Comparison of ENCODE assay signal across 1 cellular context in genomic region chr18:51132256-51132935, GRCh38.
TF ChIP-seq lines count a peak whose summit lies in the region.

No MANE protein-coding gene starts in this region.

TF ChIP-seq in A549, 52 proteins besides CTCF, POLR2A, EP300 and RAD21 (continued from another document):
- TF ChIP-seq ELK1 (IDR thresholded peaks at IDR 0.05; ENCODE audit: low read depth, low read length) (no peak), KDM5A (IDR thresholded peaks at IDR 0.05) (no peak), CHD2 (IDR thresholded peaks at IDR 0.05; ENCODE audit: low read length, partially characterized antibody) (no peak), CBX8 (IDR thresholded peaks at IDR 0.05) (no peak), EHF (CRISPR knock-in tag; IDR thresholded peaks at IDR 0.05) (no peak), PHF8 (IDR thresholded peaks at IDR 0.05; ENCODE audit: borderline replicate concordance, low read depth) (no peak), EHMT2 (IDR thresholded peaks at IDR 0.05; ENCODE audit: low read depth) (no peak), TFCP2L1 (CRISPR knock-in tag; IDR thresholded peaks at IDR 0.05) (no peak), ZNF302 (CRISPR knock-in tag; IDR thresholded peaks at IDR 0.05) (no peak), CHD4 (IDR thresholded peaks at IDR 0.05; ENCODE audit: borderline replicate concordance) (no peak), RARB (CRISPR knock-in tag; IDR thresholded peaks at IDR 0.05) (no peak), RNF2 (IDR thresholded peaks at IDR 0.05; ENCODE audit: borderline replicate concordance, low read depth) (no peak), MYC (IDR thresholded peaks at IDR 0.05; ENCODE audit: borderline replicate concordance, low read length) (no peak)
- TF ChIP-seq, protein P1, sequence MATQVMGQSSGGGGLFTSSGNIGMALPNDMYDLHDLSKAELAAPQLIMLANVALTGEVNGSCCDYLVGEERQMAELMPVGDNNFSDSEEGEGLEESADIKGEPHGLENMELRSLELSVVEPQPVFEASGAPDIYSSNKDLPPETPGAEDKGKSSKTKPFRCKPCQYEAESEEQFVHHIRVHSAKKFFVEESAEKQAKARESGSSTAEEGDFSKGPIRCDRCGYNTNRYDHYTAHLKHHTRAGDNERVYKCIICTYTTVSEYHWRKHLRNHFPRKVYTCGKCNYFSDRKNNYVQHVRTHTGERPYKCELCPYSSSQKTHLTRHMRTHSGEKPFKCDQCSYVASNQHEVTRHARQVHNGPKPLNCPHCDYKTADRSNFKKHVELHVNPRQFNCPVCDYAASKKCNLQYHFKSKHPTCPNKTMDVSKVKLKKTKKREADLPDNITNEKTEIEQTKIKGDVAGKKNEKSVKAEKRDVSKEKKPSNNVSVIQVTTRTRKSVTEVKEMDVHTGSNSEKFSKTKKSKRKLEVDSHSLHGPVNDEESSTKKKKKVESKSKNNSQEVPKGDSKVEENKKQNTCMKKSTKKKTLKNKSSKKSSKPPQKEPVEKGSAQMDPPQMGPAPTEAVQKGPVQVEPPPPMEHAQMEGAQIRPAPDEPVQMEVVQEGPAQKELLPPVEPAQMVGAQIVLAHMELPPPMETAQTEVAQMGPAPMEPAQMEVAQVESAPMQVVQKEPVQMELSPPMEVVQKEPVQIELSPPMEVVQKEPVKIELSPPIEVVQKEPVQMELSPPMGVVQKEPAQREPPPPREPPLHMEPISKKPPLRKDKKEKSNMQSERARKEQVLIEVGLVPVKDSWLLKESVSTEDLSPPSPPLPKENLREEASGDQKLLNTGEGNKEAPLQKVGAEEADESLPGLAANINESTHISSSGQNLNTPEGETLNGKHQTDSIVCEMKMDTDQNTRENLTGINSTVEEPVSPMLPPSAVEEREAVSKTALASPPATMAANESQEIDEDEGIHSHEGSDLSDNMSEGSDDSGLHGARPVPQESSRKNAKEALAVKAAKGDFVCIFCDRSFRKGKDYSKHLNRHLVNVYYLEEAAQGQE (IDR thresholded peaks at IDR 0.05): no peak
TF ChIP-seq in A549: peak in this region for 0.
